Comparison of ENCODE assay signal across 19 cellular contexts in the genomic region with DNA sequence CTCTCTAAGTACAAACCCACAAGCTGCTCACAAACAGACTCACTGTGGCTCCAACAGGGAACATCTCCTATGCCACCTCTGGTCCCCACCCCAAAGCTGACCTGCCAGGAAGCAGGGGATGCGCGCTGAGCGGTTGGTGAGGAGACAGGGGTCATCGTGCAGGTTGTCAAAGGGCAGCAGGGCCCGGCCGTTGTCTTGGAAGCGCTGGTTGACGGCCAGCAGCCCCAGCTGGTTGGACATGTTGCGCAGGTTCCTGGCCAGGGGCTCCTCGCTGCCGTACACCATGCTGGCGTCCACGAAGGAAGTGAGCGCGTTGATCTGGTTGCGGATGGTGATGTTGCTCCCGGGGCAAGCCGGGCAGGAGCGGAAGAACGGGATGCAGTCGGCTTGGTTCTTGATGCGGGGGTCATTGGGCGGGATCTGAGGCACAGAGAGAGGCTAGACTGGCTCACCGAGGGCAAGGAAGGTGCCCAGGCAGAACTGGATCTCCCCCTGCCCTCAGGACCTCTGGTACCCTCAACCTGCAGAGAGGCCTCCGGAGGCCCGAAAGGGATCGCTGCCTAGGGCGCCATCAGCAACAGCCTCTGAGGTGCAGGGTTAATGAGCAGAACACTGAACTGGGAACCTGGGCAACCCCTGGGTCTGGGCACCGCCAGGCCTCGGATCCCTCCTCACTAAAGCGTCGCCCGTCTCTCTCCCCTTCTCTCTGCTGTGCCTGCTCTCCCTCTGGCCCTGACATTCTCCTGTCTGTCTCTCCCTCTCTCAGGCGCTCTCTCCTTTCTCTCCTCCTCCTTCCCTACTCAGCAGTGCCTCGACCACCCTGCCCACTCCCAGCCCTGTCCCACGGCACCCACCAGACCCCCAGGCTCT. TPM values are rescaled to one million over a fixed set of nuclear protein-coding genes. Genes with fewer than 3 reads are reported as not detected.
DNase-seq lines count a peak whose midpoint lies in the region; ATAC-seq and TF ChIP-seq lines count a peak whose summit lies in the region.
"Had no signal": no experiment of that assay in that cellular context is flagged by ENCODE, and none has a peak within 500 bp of the region (broad histone marks: within the 10 kb centered on the region; RNA-seq: fewer than 3 reads in every experiment).

No MANE protein-coding gene starts in this region.

- H3K9ac ChIP-seq in BLaER1 treated with 17β-estradiol and CSF1 and Interleukin-3, amounts not matched to agents 10 nM and 100 nM: peak overlapping the region in 6 of 11 experiments; percentile 34 to 78 (median 58); a peak in 9 of 22 replicates

- peaks cover 0 to 18% (median 0%) of the 10 kb centered on the region in 11 experiments; a peak in 7 of 22 replicates for H3K9me3 ChIP-seq in BLaER1 treated with 17β-estradiol and CSF1 and Interleukin-3, amounts not matched to agents 10 nM and 100 nM (replicated peaks in 1 of 11)
- H3K9me3 ChIP-seq: suprapubic skin, uterus had no signal

- peaks cover 0 to 64% (median 56%) of the 10 kb centered on the region in 10 experiments; a peak in 18 of 20 replicates for H3K4me1 ChIP-seq in BLaER1 treated with 17β-estradiol and CSF1 and Interleukin-3, amounts not matched to agents 10 nM and 100 nM
- H3K4me1 ChIP-seq: uterus had no signal

- intact Hi-C loops in dendritic cell treated with granulocyte-macrophage colony-stimulating factor and Interleukin-4, amounts not matched to agents 40 ng/mL and 50 ng/mL, for 4 days (cut with micrococcal nuclease): loop anchor here (2.0 kb wide), 1 partner anchor 75 kb away; the partner anchor contains the start of gene SUPT4H1
- intact Hi-C loops in activated CD8-positive, alpha-beta T cell treated with anti-CD3 and anti-CD28 coated beads for 36 hours (cut with micrococcal nuclease): no loop called here

- DNase-seq in GM10266 (ENCODE audit: extremely low spot score) (peak; percentile 19), retina (peak; percentile 28)
- no peak for DNase-seq in activated CD8-positive, alpha-beta T cell treated with anti-CD3 and anti-CD28 coated beads for 36 hours
- DNase-seq in activated CD4-positive, alpha-beta T cell treated with anti-CD3 and anti-CD28 coated beads for 48 hours: no peak
- DNase-seq: activated naive CD4-positive, alpha-beta T cell treated with anti-CD3 and anti-CD28 coated beads, Interleukin-2, amount 50 U/mL, for 16 hours; DMS79 treated with DMSO at 0.1 percent for 48 hours; mammary epithelial cell; NCI-H526 treated with DMSO at 0.1 percent for 48 hours; uterus had no signal

- H4K20me1 ChIP-seq in BLaER1 treated with 17β-estradiol and CSF1 and Interleukin-3, amounts not matched to agents 10 nM and 100 nM: no peaks in the 10 kb centered on the region

- POLR2A ChIA-PET in activated CD8-positive, alpha-beta T cell treated with anti-CD3 and anti-CD28 coated beads for 36 hours (lab: Charles Lee): no interaction called here

- ATAC-seq in activated CD8-positive, alpha-beta T cell treated with anti-CD3 and anti-CD28 coated beads for 36 hours: no peak
- ATAC-seq in GM21381 (IDR thresholded peaks at IDR 0.05; ENCODE audit: unreplicated experiment): no peak
- ATAC-seq: activated CD8-positive, alpha-beta T cell treated with anti-CD3 and anti-CD28 coated beads, Interleukin-2, amount 10 ng/mL, durations not matched to agents 7 days and 5 days; activated T-cell treated with anti-CD3 and anti-CD28 coated beads, Interleukin-2, amount 50 U/mL, for 72 hours had no signal

- H3K9me3 Mint-ChIP-seq in dendritic cell treated with granulocyte-macrophage colony-stimulating factor and Interleukin-4, amounts not matched to agents 40 ng/mL and 50 ng/mL, for 4 days: no peaks in the 10 kb centered on the region
- no peaks in the 10 kb centered on the region for H3K9me3 Mint-ChIP-seq in activated CD8-positive, alpha-beta T cell treated with anti-CD3 and anti-CD28 coated beads for 36 hours
- H3K9me3 Mint-ChIP-seq: activated T-cell treated with anti-CD3 and anti-CD28 coated beads, Interleukin-2, amount 50 U/mL, for 72 hours had no signal

- peaks cover 79% of the 10 kb centered on the region for H3K4me1 Mint-ChIP-seq in dendritic cell treated with granulocyte-macrophage colony-stimulating factor and Interleukin-4, amounts not matched to agents 40 ng/mL and 50 ng/mL, for 4 days (ENCODE audit: low read depth)
- peaks cover 4% of the 10 kb centered on the region for H3K4me1 Mint-ChIP-seq in activated CD8-positive, alpha-beta T cell treated with anti-CD3 and anti-CD28 coated beads for 36 hours (ENCODE audit: low read depth)

- no peaks in the 10 kb centered on the region for H3K36me3 Mint-ChIP-seq in dendritic cell treated with granulocyte-macrophage colony-stimulating factor and Interleukin-4, amounts not matched to agents 40 ng/mL and 50 ng/mL, for 4 days (ENCODE audit: low read depth)
- H3K36me3 Mint-ChIP-seq in activated CD8-positive, alpha-beta T cell treated with anti-CD3 and anti-CD28 coated beads for 36 hours (ENCODE audit: low read depth): no peaks in the 10 kb centered on the region

- H3K4me2 ChIP-seq in BLaER1 treated with 17β-estradiol and CSF1 and Interleukin-3, amounts not matched to agents 10 nM and 100 nM: peak overlapping the region in 9 of 11 experiments; percentile 16 to 80 (median 37); a peak in 11 of 22 replicates

- 0 out of 22 replicates have a peak, but pooled peaks cover 0 to 3% (median 0%) of the 10 kb centered on the region in 11 experiments for H3K36me3 ChIP-seq in BLaER1 treated with 17β-estradiol and CSF1 and Interleukin-3, amounts not matched to agents 10 nM and 100 nM
- H3K36me3 ChIP-seq: cardiac muscle cell, suprapubic skin, uterus had no signal

- H3K27ac Mint-ChIP-seq in dendritic cell treated with granulocyte-macrophage colony-stimulating factor and Interleukin-4, amounts not matched to agents 40 ng/mL and 50 ng/mL, for 4 days: peak overlapping the region; percentile 78
- H3K27ac Mint-ChIP-seq in activated CD8-positive, alpha-beta T cell treated with anti-CD3 and anti-CD28 coated beads for 36 hours: no peak overlapping the region
- H3K27ac Mint-ChIP-seq: activated CD8-positive, alpha-beta T cell treated with anti-CD3 and anti-CD28 coated beads, Interleukin-2, amount 10 ng/mL, durations not matched to agents 7 days and 5 days; activated T-cell treated with anti-CD3 and anti-CD28 coated beads, Interleukin-2, amount 50 U/mL, for 72 hours had no signal

- H3K27ac ChIP-seq in BLaER1 treated with 17β-estradiol and CSF1 and Interleukin-3, amounts not matched to agents 10 nM and 100 nM: peak overlapping the region in 8 of 11 experiments; percentile 55 to 97 (median 92); a peak in 16 of 22 replicates
- H3K27ac ChIP-seq: cardiac muscle cell, suprapubic skin, uterus had no signal

- H3K4me3 Mint-ChIP-seq in dendritic cell treated with granulocyte-macrophage colony-stimulating factor and Interleukin-4, amounts not matched to agents 40 ng/mL and 50 ng/mL, for 4 days: peak overlapping the region; percentile 77
- no peak overlapping the region for H3K4me3 Mint-ChIP-seq in activated CD8-positive, alpha-beta T cell treated with anti-CD3 and anti-CD28 coated beads for 36 hours
- H3K4me3 Mint-ChIP-seq: activated CD8-positive, alpha-beta T cell treated with anti-CD3 and anti-CD28 coated beads, Interleukin-2, amount 10 ng/mL, durations not matched to agents 7 days and 5 days; activated T-cell treated with anti-CD3 and anti-CD28 coated beads, Interleukin-2, amount 50 U/mL, for 72 hours had no signal

- no peaks in the 10 kb centered on the region for H3K27me3 ChIP-seq in BLaER1 treated with 17β-estradiol and CSF1 and Interleukin-3, amounts not matched to agents 10 nM and 100 nM
- H3K27me3 ChIP-seq: cardiac muscle cell, uterus had no signal

- no peak for TF ChIP-seq CTCF in GM10266 (IDR thresholded peaks at IDR 0.05; ENCODE audit: control insufficient read depth, insufficient read depth, low read depth, missing control alignments)
- TF ChIP-seq CTCF in activated CD8-positive, alpha-beta T cell treated with anti-CD3 and anti-CD28 coated beads for 36 hours (IDR thresholded peaks at IDR 0.05): no peak

- CTCF ChIA-PET in activated CD8-positive, alpha-beta T cell treated with anti-CD3 and anti-CD28 coated beads for 36 hours (lab: Charles Lee): interaction anchor here (0.8 to 2.0 kb wide), 5 partner anchors 21 to 190 kb away, joined by 3 to 7 read pairs (median 3); no protein-coding TSS in a partner anchor

- H3K4me3 ChIP-seq in BLaER1 treated with 17β-estradiol and CSF1 and Interleukin-3, amounts not matched to agents 10 nM and 100 nM: no peak overlapping the region
- H3K4me3 ChIP-seq: cardiac muscle cell, uterus had no signal

- H3K27me3 Mint-ChIP-seq in dendritic cell treated with granulocyte-macrophage colony-stimulating factor and Interleukin-4, amounts not matched to agents 40 ng/mL and 50 ng/mL, for 4 days: peaks cover 23% of the 10 kb centered on the region
- H3K27me3 Mint-ChIP-seq in activated CD8-positive, alpha-beta T cell treated with anti-CD3 and anti-CD28 coated beads for 36 hours: peaks cover 14% of the 10 kb centered on the region

RNA-seq across cellular contexts. Expression of gene MPO, which starts 2.8 kb away (rescaled TPM):
- total RNA-seq in activated CD8-positive, alpha-beta T cell treated with anti-CD3 and anti-CD28 coated beads for 36 hours: not detected
- total RNA-seq: activated CD8-positive, alpha-beta T cell treated with anti-CD3 and anti-CD28 coated beads, Interleukin-2, amount 10 ng/mL, durations not matched to agents 7 days and 5 days; cardiac muscle cell; HT-29; mammary epithelial cell; renal cortical epithelial cell; suprapubic skin had no signal

RNA-seq across cellular contexts. Expression of gene LPO, which starts 39.6 kb away (rescaled TPM):
- not detected for total RNA-seq in activated CD8-positive, alpha-beta T cell treated with anti-CD3 and anti-CD28 coated beads for 36 hours
- total RNA-seq: activated CD8-positive, alpha-beta T cell treated with anti-CD3 and anti-CD28 coated beads, Interleukin-2, amount 10 ng/mL, durations not matched to agents 7 days and 5 days; cardiac muscle cell; HT-29; mammary epithelial cell; renal cortical epithelial cell; RPMI7951; uterus had no signal

RNA-seq across cellular contexts. Expression of gene TSPOAP1, which starts 50.6 kb away (rescaled TPM):
- total RNA-seq in activated CD8-positive, alpha-beta T cell treated with anti-CD3 and anti-CD28 coated beads for 36 hours: 10 to 100 TPM; 21.1 to 24.1 TPM

RNA-seq across cellular contexts. Expression of gene MKS1, which starts 58.9 kb away (rescaled TPM):
- 10 to 100 TPM; 20.7 to 24.8 TPM for total RNA-seq in activated CD8-positive, alpha-beta T cell treated with anti-CD3 and anti-CD28 coated beads for 36 hours

Comparison
In these comparisons a context has a peak if more than half of its experiments do, and no peak if none do; other contexts are left out.
1. DNase-seq: peak in GM10266 (single experiment) and retina (single experiment); none in activated CD8-positive, alpha-beta T cell treated with anti-CD3 and anti-CD28 coated beads for 36 hours (single experiment) and activated CD4-positive, alpha-beta T cell treated with anti-CD3 and anti-CD28 coated beads for 48 hours (single experiment).